1 cellular context compared by ENCODE assay signal in the genomic region with DNA sequence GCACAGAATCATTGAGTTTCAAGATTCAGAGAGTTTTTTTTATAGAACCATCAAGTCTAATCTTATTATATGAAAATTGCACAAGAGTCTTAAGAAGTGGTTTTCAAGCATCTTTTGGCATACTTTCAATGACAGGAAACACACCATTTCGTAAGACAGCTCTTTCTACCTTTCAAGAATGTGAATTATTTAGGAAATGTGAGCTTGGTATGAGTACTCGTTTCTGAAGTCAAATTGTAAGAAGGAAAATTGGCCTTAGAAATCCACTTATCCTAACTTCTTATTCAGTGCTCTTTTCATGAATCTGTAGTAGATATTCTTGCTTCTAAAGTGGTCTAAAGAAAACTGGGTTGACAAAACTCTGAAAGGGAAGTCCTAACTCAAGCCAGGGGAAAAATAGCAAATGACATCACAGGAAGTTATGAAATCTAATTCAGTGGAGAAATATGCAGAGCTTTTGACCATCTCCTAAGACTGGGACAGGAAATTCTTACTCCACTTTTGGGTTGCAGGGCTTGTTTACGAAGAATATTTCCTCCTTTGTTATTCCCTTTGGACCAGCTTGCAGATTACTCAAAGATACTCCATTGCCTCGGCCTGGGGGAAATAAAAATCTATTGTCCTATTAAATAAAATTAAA.
TF ChIP-seq lines count a peak whose summit lies in the region.

No MANE protein-coding gene starts in this region.

TF ChIP-seq in liver, 16 proteins besides CTCF, POLR2A, EP300 and RAD21 (continued from another document):
- no peak for TF ChIP-seq EGR1 (IDR thresholded peaks at IDR 0.05; ENCODE audit: low read depth in 2 of 2)
- TF ChIP-seq SP1 (IDR thresholded peaks at IDR 0.05), result no peak
- TF ChIP-seq TAF1 (conservative IDR thresholded peaks at IDR 0.05), result no peak
- TF ChIP-seq HNF4A (conservative IDR thresholded peaks at IDR 0.05), result no peak
TF ChIP-seq in liver: peak in this region for 1.
